In genomic region chr3:150414273-150414672, GRCh38 we compare ENCODE assay signal across 7 cellular contexts. TPM values are rescaled to one million over a fixed set of nuclear protein-coding genes. Genes with fewer than 3 reads are reported as not detected.
DNase-seq lines count a peak whose midpoint lies in the region; FAIRE-seq and TF ChIP-seq lines count a peak whose summit lies in the region.

No MANE protein-coding gene starts in this region.

- TF ChIP-seq CTCF in esophagus squamous epithelium (IDR thresholded peaks at IDR 0.05): no peak

- DNase-seq in H54 (ENCODE audit: insufficient read length, low spot score): no peak
- DNase-seq in SK-N-MC (ENCODE audit: low read depth, low spot score): no peak
- DNase-seq in esophagus squamous epithelium (lab: John Stamatoyannopoulos, UW): no peak
- DNase-seq in pons (ENCODE audit: low spot score): peak; percentile 96
- DNase-seq in D341Med (ENCODE audit: low spot score): no peak
- no peak for DNase-seq in stimulated activated naive CD4-positive, alpha-beta T cell (lab: John Stamatoyannopoulos, UW)
- DNase-seq in activated CD4-positive, alpha-beta T cell treated with anti-CD3 and anti-CD28 coated beads, Interleukin-2, amount 50 U/mL, for 4 hours: no peak

- TF ChIP-seq POLR2A in H54 (IDR thresholded peaks at IDR 0.05; ENCODE audit: low read depth, low read length): no peak
- no peak for TF ChIP-seq POLR2A in esophagus squamous epithelium (IDR thresholded peaks at IDR 0.05)

- no peaks in the 10 kb centered on the region for H3K9me3 ChIP-seq in SK-N-MC (ENCODE audit: low read depth, low read length)
- H3K9me3 ChIP-seq in esophagus squamous epithelium: no peaks in the 10 kb centered on the region

- peak overlapping the region; percentile 90 for H3K9ac ChIP-seq in SK-N-MC (ENCODE audit: insufficient read length)

- peaks cover 7 to 85% (median 8%) of the 10 kb centered on the region in 3 donors for H3K4me1 ChIP-seq in esophagus squamous epithelium

- 22 to 33% methylated on average over 2 of the region's 2 CpGs for WGBS in esophagus squamous epithelium, 2 donors

- H3K36me3 ChIP-seq in SK-N-MC (ENCODE audit: insufficient read depth, low read length) (peaks cover 51% of the 10 kb centered on the region), esophagus squamous epithelium (peaks cover 0 to 4% (median 0%) of the 10 kb centered on the region in 3 donors)

- H3K4me3 ChIP-seq in SK-N-MC: peak overlapping the region; percentile 88
- peak overlapping the region; percentile 68 to 97 (median 90) for H3K4me3 ChIP-seq in esophagus squamous epithelium

- intact Hi-C loops in esophagus squamous epithelium (cut with DNase I): loop anchor here (10.0 kb wide), 1 partner anchor 81 kb away; no protein-coding TSS in a partner anchor

- H3K27me3 ChIP-seq in esophagus squamous epithelium: no peaks in the 10 kb centered on the region

- FAIRE-seq in H54 (lab: Jason Lieb, UNC): peak; percentile 91

- H3K27ac ChIP-seq in SK-N-MC (no peak overlapping the region), esophagus squamous epithelium (peak overlapping the region in 1 of 4 donors; percentile 8)

RNA-seq across cellular contexts. Expression of gene TSC22D2, which starts 6.2 kb away (rescaled TPM):
- 10 to 100 TPM in 3 of 4 donors, 1 to 10 TPM in 1; 8.5 to 20.0 (median 15.2) TPM for total RNA-seq in esophagus squamous epithelium
